ENCODE assay signal across 19 cellular contexts in the genomic region with DNA sequence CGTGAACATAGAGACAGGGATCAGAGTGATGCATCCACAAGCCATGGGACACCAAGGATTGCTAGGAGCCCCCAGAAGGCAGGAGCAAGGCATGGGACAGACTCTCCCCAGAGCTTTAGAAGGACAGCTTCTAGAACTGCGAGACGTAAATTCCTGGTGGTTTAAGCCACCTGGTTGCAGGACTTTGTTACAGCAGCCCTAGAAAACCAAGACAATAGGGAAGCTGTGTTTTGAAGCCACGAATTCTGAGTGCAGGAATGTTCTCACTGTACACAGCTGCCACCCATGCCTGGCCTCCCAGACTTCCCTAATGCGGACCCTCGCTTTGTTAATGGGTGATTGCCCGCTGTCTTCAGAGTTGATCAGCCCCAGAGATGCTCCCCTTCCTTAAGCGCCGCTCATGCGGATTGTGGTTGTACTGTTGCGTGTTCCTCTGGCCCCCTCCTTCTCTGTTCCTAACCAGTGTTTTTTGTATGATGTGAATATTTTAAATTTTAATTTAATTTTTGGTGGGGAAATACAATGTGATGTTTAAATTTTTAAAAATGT.
"Had no signal": no experiment of that assay in that cellular context is flagged by ENCODE, and none has a peak within 500 bp of the region (broad histone marks: within the 10 kb centered on the region; RNA-seq: fewer than 3 reads in every experiment).

No MANE protein-coding gene starts in this region.

- H3K4me1 ChIP-seq: lower lobe of right lung, upper lobe of right lung had no signal

- H3K9me3 ChIP-seq: lower lobe of right lung, right atrium auricular region, testis, upper lobe of right lung had no signal

- H3K4me3 Mint-ChIP-seq: activated naive CD4-positive, alpha-beta T cell treated with anti-CD3 and anti-CD28 coated beads, Interleukin-2, amount 10 ng/mL, durations not matched to agents 7 days and 5 days; naive thymus-derived CD4-positive, alpha-beta T cell; stimulated activated naive CD8-positive, alpha-beta T cell treated with anti-CD3 and anti-CD28 coated beads, Interleukin-15, amount 100 ng/mL, for 72 hours; T-cell had no signal

- H3K9me3 Mint-ChIP-seq: activated naive CD4-positive, alpha-beta T cell treated with anti-CD3 and anti-CD28 coated beads, Interleukin-2, amount 10 ng/mL, durations not matched to agents 7 days and 5 days; activated T-helper 2 cell treated with anti-CD3 and anti-CD28 coated beads, Interferon-gamma antibody, Interleukin-2, Interleukin-4, amounts not matched to agents 10 μg/mL and 5 μg/mL and 100 μg/mL, durations not matched to agents 14 hours and 24 hours and 36 hours; naive thymus-derived CD4-positive, alpha-beta T cell; stimulated activated naive CD8-positive, alpha-beta T cell treated with anti-CD3 and anti-CD28 coated beads, Interleukin-15, amount 100 ng/mL, for 72 hours; T-cell had no signal

- DNase-seq: activated CD4-positive, alpha-beta T cell treated with anti-CD3 and anti-CD28 coated beads, Interleukin-2, amount 50 U/mL, for 4 hours; activated CD4-positive, CD25-positive, alpha-beta regulatory T cell treated with anti-CD3 and anti-CD28 coated beads, Interleukin-2, amount 50 U/mL, for 72 hours; activated naive CD4-positive, alpha-beta T cell treated with anti-CD3 and anti-CD28 coated beads, Interleukin-2, amount 10 ng/mL, durations not matched to agents 7 days and 5 days; caudate nucleus; hypothalamus; lower lobe of right lung; midbrain; naive thymus-derived CD4-positive, alpha-beta T cell; small intestine; stimulated activated CD4-positive, alpha-beta T cell treated with anti-CD3 and anti-CD28 coated beads, Interleukin-4, amount 100 ng/mL, for 4 hours; stimulated activated CD8-positive, alpha-beta memory T cell treated with anti-CD3 and anti-CD28 coated beads, Interleukin-4, amount 100 ng/mL, for 48 hours; stimulated activated naive CD8-positive, alpha-beta T cell treated with anti-CD3 and anti-CD28 coated beads, Interleukin-15, amount 100 ng/mL, for 72 hours; T-cell; T-helper 9 cell; testis; upper lobe of right lung had no signal

- H3K27ac ChIP-seq: lower lobe of right lung, right atrium auricular region, testis, upper lobe of right lung had no signal

- H3K27me3 ChIP-seq: right atrium auricular region, testis, upper lobe of right lung had no signal

- H3K27me3 Mint-ChIP-seq: activated naive CD4-positive, alpha-beta T cell treated with anti-CD3 and anti-CD28 coated beads, Interleukin-2, amount 10 ng/mL, durations not matched to agents 7 days and 5 days; naive thymus-derived CD4-positive, alpha-beta T cell; stimulated activated naive CD8-positive, alpha-beta T cell treated with anti-CD3 and anti-CD28 coated beads, Interleukin-15, amount 100 ng/mL, for 72 hours; T-cell had no signal

- ATAC-seq: esophagus mucosa; lower lobe of right lung; naive thymus-derived CD4-positive, alpha-beta T cell; stimulated activated naive CD8-positive, alpha-beta T cell treated with anti-CD3 and anti-CD28 coated beads, Interleukin-15, amount 100 ng/mL, for 72 hours; T-cell; upper lobe of right lung had no signal
